In genomic region chr20:51899674-51900073, GRCh38 we compare ENCODE assay signal across 31 cellular contexts.
"Had no signal": no experiment of that assay in that cellular context is flagged by ENCODE, and none has a peak within 500 bp of the region (broad histone marks: within the 10 kb centered on the region; RNA-seq: fewer than 3 reads in every experiment).

No MANE protein-coding gene starts in this region.

- FAIRE-seq: keratinocyte, TTC549 had no signal

- ATAC-seq: activated CD4-positive, CD25-positive, alpha-beta regulatory T cell treated with anti-CD3 and anti-CD28 coated beads, Interleukin-2, amount 50 U/mL, for 24 hours; activated naive CD4-positive, alpha-beta T cell treated with anti-CD3 and anti-CD28 coated beads, Interleukin-2, amount 50 U/mL, for 72 hours; activated T-cell treated with anti-CD3 and anti-CD28 coated beads, Interleukin-2, amount 50 U/mL, for 4 hours; heart right ventricle; left cardiac atrium; left ventricle myocardium superior; naive thymus-derived CD8-positive, alpha-beta T cell; psoas muscle; stimulated activated memory B cell treated with anti-CD40 and anti-IgM and Interleukin-4, amounts not matched to agents 10 μg/mL and 1 μg/mL and 100 μg/mL, for 72 hours; stimulated activated naive CD8-positive, alpha-beta T cell treated with anti-CD3 and anti-CD28 coated beads, Interleukin-15, amount 100 ng/mL, for 72 hours had no signal

- H3K27me3 ChIP-seq: breast epithelium, esophagus muscularis mucosa, thyroid gland, upper lobe of left lung, vagina had no signal

- H2AFZ ChIP-seq: parathyroid adenoma had no signal

- H3K9ac ChIP-seq: parathyroid adenoma had no signal

- H3K4me1 ChIP-seq: breast epithelium, esophagus muscularis mucosa, heart right ventricle, parathyroid adenoma, psoas muscle, thyroid gland, upper lobe of left lung, vagina had no signal

- DNase-seq: activated CD4-positive, alpha-beta memory T cell treated with anti-CD3 and anti-CD28 coated beads for 36 hours; activated CD4-positive, alpha-beta T cell treated with anti-CD3 and anti-CD28 coated beads for 48 hours; activated CD8-positive, alpha-beta memory T cell treated with anti-CD3 and anti-CD28 coated beads, Interleukin-2, amount 50 U/mL, for 4 hours; activated T-cell treated with anti-CD3 and anti-CD28 coated beads, Interleukin-2, amount 50 U/mL, for 4 hours; effector CD4-positive, alpha-beta T cell; foreskin melanocyte; heart right ventricle; left cardiac atrium; left ventricle myocardium superior; naive thymus-derived CD8-positive, alpha-beta T cell; occipital lobe; psoas muscle; stimulated activated CD4-positive, alpha-beta T cell treated with anti-CD3 and anti-CD28 coated beads, Interleukin-1b, Interleukin-23, amount 100 ng/mL, for 48 hours; stimulated activated CD4-positive, alpha-beta T cell treated with anti-CD3 and anti-CD28 coated beads, Interleukin-4, amount 100 ng/mL, for 4 hours; stimulated activated CD8-positive, alpha-beta memory T cell treated with anti-CD3 and anti-CD28 coated beads, Interleukin-4, amount 100 ng/mL, for 48 hours; stimulated activated naive CD8-positive, alpha-beta T cell treated with anti-CD3 and anti-CD28 coated beads, Interleukin-15, amount 100 ng/mL, for 72 hours; substantia nigra; T-helper 1 cell; thyroid gland; upper lobe of left lung had no signal

- H3K79me2 ChIP-seq: parathyroid adenoma had no signal

- H3K4me2 ChIP-seq: smooth muscle cell had no signal

- H3K36me3 ChIP-seq: breast epithelium, esophagus muscularis mucosa, heart right ventricle, thyroid gland, upper lobe of left lung, vagina had no signal

- H3K9me3 ChIP-seq: esophagus muscularis mucosa, psoas muscle, thyroid gland, upper lobe of left lung, vagina had no signal

- H3K4me3 ChIP-seq: breast epithelium, esophagus muscularis mucosa, heart right ventricle, psoas muscle, smooth muscle cell, thyroid gland, upper lobe of left lung, vagina had no signal

- H3K27ac ChIP-seq: breast epithelium, esophagus muscularis mucosa, heart right ventricle, parathyroid adenoma, psoas muscle, thyroid gland, upper lobe of left lung, vagina, VCaP had no signal
